13 cellular contexts compared by ENCODE assay signal in the genomic region with DNA sequence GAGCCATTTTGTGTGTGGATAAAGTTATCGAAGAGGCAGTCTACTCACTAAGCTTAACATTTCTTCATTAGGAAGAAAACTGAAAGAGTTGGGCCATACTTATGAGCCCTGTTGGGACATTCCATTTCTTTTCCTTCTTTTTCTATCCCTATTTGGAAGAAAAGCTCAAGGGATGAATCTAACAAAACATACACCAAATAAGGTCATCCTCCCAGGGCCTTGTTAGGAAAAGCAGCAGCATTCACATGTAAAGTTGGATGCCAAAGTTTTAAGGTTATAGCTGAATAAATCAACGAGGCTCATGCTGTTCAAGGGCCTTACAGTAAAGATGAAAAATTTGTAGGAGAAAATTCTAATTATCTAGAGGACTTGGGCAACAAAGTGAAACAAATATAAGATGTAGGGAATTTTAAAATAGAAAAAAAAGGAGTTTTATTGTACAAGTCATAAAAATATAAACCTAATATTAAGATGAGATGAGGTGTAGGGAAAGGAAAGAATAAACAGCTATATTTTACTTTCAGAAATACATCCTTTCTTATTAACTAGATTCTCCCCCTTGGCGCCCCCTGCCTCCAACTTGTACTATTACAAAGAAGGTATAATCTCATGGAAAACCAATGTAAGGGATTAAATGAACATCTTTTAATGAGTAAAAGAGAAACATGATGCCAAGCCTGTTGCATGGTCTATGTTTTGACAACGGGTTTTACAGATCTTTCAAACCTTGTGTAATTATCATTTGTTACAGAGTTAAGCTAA.
A peak's percentile ranks its signal among the peaks of the same experiment; 100 is the strongest.
DNase-seq lines count a peak whose midpoint lies in the region; ATAC-seq and TF ChIP-seq lines count a peak whose summit lies in the region.
"Had no signal": no experiment of that assay in that cellular context is flagged by ENCODE, and none has a peak within 500 bp of the region (broad histone marks: within the 10 kb centered on the region; RNA-seq: fewer than 3 reads in every experiment).

No MANE protein-coding gene starts in this region.

- no peaks in the 10 kb centered on the region for H3K36me3 ChIP-seq in WERI-Rb-1

- H3K4me3 ChIP-seq in WERI-Rb-1 (ENCODE audit: low read depth, low read length): no peak overlapping the region

- no peaks in the 10 kb centered on the region for H3K27me3 ChIP-seq in WERI-Rb-1 (ENCODE audit: insufficient read depth, low read depth, severe bottlenecking)

- H3K9me3 ChIP-seq in WERI-Rb-1 (ENCODE audit: severe bottlenecking): no peaks in the 10 kb centered on the region

- DNase-seq in NCI-H2081 (lab: John Stamatoyannopoulos, UW): peak; percentile 2 to 11
- DNase-seq in NCI-H2081 treated with DMSO at 0.1 percent for 48 hours (lab: John Stamatoyannopoulos, UW): no peak
- DNase-seq in Kasumi-1 (lab: John Stamatoyannopoulos, UW): peak; percentile 20 to 57
- peak; percentile 10 for DNase-seq in WERI-Rb-1
- peak; percentile 12 for DNase-seq in left kidney (ENCODE audit: low read depth, low spot score)
- DNase-seq in MV-4-11 (lab: John Stamatoyannopoulos, UW): no peak
- no peak for DNase-seq in activated T-cell treated with anti-CD3 and anti-CD28 coated beads for 4 hours
- DNase-seq: activated CD4-positive, alpha-beta memory T cell treated with anti-CD3 and anti-CD28 coated beads for 36 hours; amygdala; left cardiac atrium; NCI-H2029; Right ventricle myocardium superior had no signal

- no peak for ATAC-seq in GM18907 (IDR thresholded peaks at IDR 0.05; ENCODE audit: unreplicated experiment)
- ATAC-seq: left cardiac atrium had no signal

- H3K27ac ChIP-seq in WERI-Rb-1: no peak overlapping the region

- TF ChIP-seq CTCF in WERI-Rb-1 (IDR thresholded peaks at IDR 0.05; ENCODE audit: low read depth, low read length): no peak

Comparison
In these comparisons a context has a peak if more than half of its experiments do, and no peak if none do; other contexts are left out.
1. DNase-seq: peak in NCI-H2081 (2 of 2), Kasumi-1 (2 of 2), WERI-Rb-1 (single experiment) and left kidney (single experiment); none in NCI-H2081 treated with DMSO at 0.1 percent for 48 hours (single experiment), MV-4-11 (single experiment) and activated T-cell treated with anti-CD3 and anti-CD28 coated beads for 4 hours (single experiment).